In genomic region chr1:36125129-36125991, GRCh38 we compare ENCODE assay signal across 9 cellular contexts. TPM values are rescaled to one million over a fixed set of nuclear protein-coding genes. Genes with fewer than 3 reads are reported as not detected.
DNase-seq lines count a peak whose midpoint lies in the region; ATAC-seq and TF ChIP-seq lines count a peak whose summit lies in the region.
"Had no signal": no experiment of that assay in that cellular context is flagged by ENCODE, and none has a peak within 500 bp of the region (broad histone marks: within the 10 kb centered on the region; RNA-seq: fewer than 3 reads in every experiment).

TSS of gene COL8A2 (minus strand) at chr1:36125222. CDS start at chr1:36100242, 24,980 bp downstream.

- no peak within 1 kb of the TSS for H3K27ac Mint-ChIP-seq in activated CD8-positive, alpha-beta memory T cell treated with anti-CD3 and anti-CD28 coated beads, Interleukin-2, amount 10 ng/mL, durations not matched to agents 7 days and 5 days
- H3K27ac Mint-ChIP-seq in chondrocyte (ENCODE audit: unreplicated experiment) (peak within 1 kb of the TSS; percentile 45), memory B cell (peak within 1 kb of the TSS; percentile 58)

- no peaks in the 10 kb centered on the region for H3K36me3 Mint-ChIP-seq in activated CD8-positive, alpha-beta memory T cell treated with anti-CD3 and anti-CD28 coated beads, Interleukin-2, amount 10 ng/mL, durations not matched to agents 7 days and 5 days
- no peaks in the 10 kb centered on the region for H3K36me3 Mint-ChIP-seq in chondrocyte (ENCODE audit: low read depth)
- H3K36me3 Mint-ChIP-seq in memory B cell = no peaks in the 10 kb centered on the region

- peaks cover 0 to 9% (median 7%) of the 10 kb centered on the region in 4 donors for H3K4me1 ChIP-seq in transverse colon

- 21 to 86% methylated on average over 1 to 41 of the region's 77 CpGs for WGBS in transverse colon (ENCODE audit: low coverage in 1 of 2), 2 donors

- DNase-seq in activated CD8-positive, alpha-beta memory T cell treated with anti-CD3 and anti-CD28 coated beads, Interleukin-2, amount 10 ng/mL, durations not matched to agents 7 days and 5 days = no peak
- DNase-seq in activated CD8-positive, alpha-beta memory T cell treated with anti-CD3 and anti-CD28 coated beads, Interleukin-2, amount 50 U/mL, for 4 hours = no peak
- no peak for DNase-seq in chondrocyte (ENCODE audit: low spot score)
- no peak for DNase-seq in memory B cell (ENCODE audit: low spot score in 2 of 2)
- peak; percentile 19 for DNase-seq in transverse colon
- DNase-seq: stimulated activated CD8-positive, alpha-beta memory T cell treated with anti-CD3 and anti-CD28 coated beads, Interleukin-4, amount 100 ng/mL, for 48 hours had no signal

- H3K4me3 Mint-ChIP-seq in activated CD8-positive, alpha-beta memory T cell treated with anti-CD3 and anti-CD28 coated beads, Interleukin-2, amount 10 ng/mL, durations not matched to agents 7 days and 5 days = no peak within 1 kb of the TSS
- H3K4me3 Mint-ChIP-seq in chondrocyte (ENCODE audit: unreplicated experiment) (peak within 1 kb of the TSS; percentile 69), memory B cell (peak within 1 kb of the TSS; percentile 75)

- peak within 1 kb of the TSS in 1 of 4 donors; percentile 9 for H3K27ac ChIP-seq in transverse colon

- no peaks in the 10 kb centered on the region for H3K36me3 ChIP-seq in transverse colon

- intact Hi-C loops in transverse colon (cut with DNase I; ENCODE audit: low total_unique reads) = no loop called here

- no peak for TF ChIP-seq POLR2A in transverse colon (IDR thresholded peaks at IDR 0.05)

- H3K4me3 ChIP-seq in transverse colon = peak within 1 kb of the TSS; percentile 18 to 43 (median 30)

- H3K27me3 ChIP-seq in transverse colon = peaks cover 20% of the 10 kb centered on the region

- H3K9me3 Mint-ChIP-seq in activated CD8-positive, alpha-beta memory T cell treated with anti-CD3 and anti-CD28 coated beads, Interleukin-2, amount 10 ng/mL, durations not matched to agents 7 days and 5 days (ENCODE audit: low read depth) = no peaks in the 10 kb centered on the region
- H3K9me3 Mint-ChIP-seq in chondrocyte (ENCODE audit: low read depth) = no peaks in the 10 kb centered on the region
- H3K9me3 Mint-ChIP-seq in memory B cell = no peaks in the 10 kb centered on the region

- no peak for TF ChIP-seq EP300 in transverse colon (IDR thresholded peaks at IDR 0.05; ENCODE audit: low read depth)

- in situ Hi-C loops in transverse colon (cut with MboI; ENCODE audit: low pct_ligation_motif_present in 1 of 4, low pct_unique_long_range_greater_than_20kb in 1 of 4, low sequenced_read_pairs in 3 of 4) = no loop called here

- H3K9me3 ChIP-seq in transverse colon = no peaks in the 10 kb centered on the region

- peaks cover 8% of the 10 kb centered on the region for H3K4me1 Mint-ChIP-seq in activated CD8-positive, alpha-beta memory T cell treated with anti-CD3 and anti-CD28 coated beads, Interleukin-2, amount 10 ng/mL, durations not matched to agents 7 days and 5 days
- H3K4me1 Mint-ChIP-seq in chondrocyte (ENCODE audit: low read depth) (peaks cover 38% of the 10 kb centered on the region), memory B cell (peaks cover 32% of the 10 kb centered on the region)

- no peak for TF ChIP-seq CTCF in chondrocyte (IDR thresholded peaks at IDR 0.05)
- no peak for TF ChIP-seq CTCF in transverse colon (IDR thresholded peaks at IDR 0.05)

- CTCF ChIA-PET in activated CD8-positive, alpha-beta memory T cell treated with anti-CD3 and anti-CD28 coated beads, Interleukin-2, amount 10 ng/mL, durations not matched to agents 7 days and 5 days (lab: Charles Lee) = interaction anchor here (0.6 kb wide), 1 partner anchor 149 kb away, joined by 3 read pairs; no protein-coding TSS in a partner anchor

- peak; percentile 67 for ATAC-seq in activated CD8-positive, alpha-beta memory T cell treated with anti-CD3 and anti-CD28 coated beads, Interleukin-2, amount 10 ng/mL, durations not matched to agents 7 days and 5 days
- ATAC-seq in memory B cell (ENCODE audit: low read depth) (no peak), HG03457 (IDR thresholded peaks at IDR 0.05; ENCODE audit: unreplicated experiment) (no peak), HG03175 (IDR thresholded peaks at IDR 0.05; ENCODE audit: unreplicated experiment) (no peak), GM19463 (IDR thresholded peaks at IDR 0.05; ENCODE audit: unreplicated experiment) (no peak)

- peaks cover 40% of the 10 kb centered on the region for H3K27me3 Mint-ChIP-seq in activated CD8-positive, alpha-beta memory T cell treated with anti-CD3 and anti-CD28 coated beads, Interleukin-2, amount 10 ng/mL, durations not matched to agents 7 days and 5 days
- H3K27me3 Mint-ChIP-seq in chondrocyte (ENCODE audit: low read depth) = peaks cover 2% of the 10 kb centered on the region
- peaks cover 25% of the 10 kb centered on the region for H3K27me3 Mint-ChIP-seq in memory B cell

RNA-seq across cellular contexts. Expression of gene COL8A2, which starts in this region (rescaled TPM):
- total RNA-seq in activated CD8-positive, alpha-beta memory T cell treated with anti-CD3 and anti-CD28 coated beads, Interleukin-2, amount 10 ng/mL, durations not matched to agents 7 days and 5 days = not detected
- 10.8 to 18.1 TPM (median 17.4 TPM) in 3 replicates for total RNA-seq in chondrocyte
- 1 to 10 TPM; 1.2 to 5.4 (median 1.7) TPM for total RNA-seq in transverse colon

Comparison
In these comparisons a context has a peak if more than half of its experiments do, and no peak if none do; other contexts are left out.
1. Peak in ATAC-seq in activated CD8-positive, alpha-beta memory T cell treated with anti-CD3 and anti-CD28 coated beads, Interleukin-2, amount 10 ng/mL, durations not matched to agents 7 days and 5 days; RNA of the gene not detected or under 1 TPM.